In genomic region chr20:18349749-18350148, GRCh38 we compare ENCODE assay signal across 4 cellular contexts.
DNase-seq lines count a peak whose midpoint lies in the region; ATAC-seq, FAIRE-seq and TF ChIP-seq lines count a peak whose summit lies in the region.
"Not testable (repeated sequence)": the region's sequence is repeated elsewhere in the genome, so short reads cannot be mapped to it uniquely, and the experiment has no call there.

No MANE protein-coding gene starts in this region.

- POLR2A ChIA-PET in A549 (lab: Yijun Ruan, JAX); HEK293 (lab: Yijun Ruan, JAX); WTC11 (lab: Charles Lee): not testable (repeated sequence)

- H3K4me3 ChIP-seq in A549; HEK293 (ENCODE audit: low read depth, low read length): not testable (repeated sequence)

- not testable (repeated sequence) for TF ChIP-seq RAD21 in A549 (conservative IDR thresholded peaks at IDR 0.05 in 1 of 2, IDR thresholded peaks at IDR 0.05 in 1 of 2)

- H3K4me1 Mint-ChIP-seq in T-helper 17 cell, WTC11: not testable (repeated sequence)

- not testable (repeated sequence) for FAIRE-seq in A549 (lab: Jason Lieb, UNC)

- ATAC-seq in A549, T-helper 17 cell, WTC11: not testable (repeated sequence)

- H3K36me3 Mint-ChIP-seq in T-helper 17 cell (ENCODE audit: low read depth); WTC11: not testable (repeated sequence)

- H3K9me3 Mint-ChIP-seq in WTC11 = not testable (repeated sequence)

- not testable (repeated sequence) for H3K36me3 ChIP-seq in HEK293 (ENCODE audit: control insufficient read depth in 2 of 2, insufficient read depth in 1 of 2, low read length in 2 of 2)

- not testable (repeated sequence) for H3K27ac ChIP-seq in A549; HEK293 (ENCODE audit: extremely low read depth, low read depth, low read length)

- H3K27me3 Mint-ChIP-seq in T-helper 17 cell = peaks cover 26% of the 10 kb centered on the region
- H3K27me3 Mint-ChIP-seq in WTC11 (ENCODE audit: low read depth) = not testable (repeated sequence)

- not testable (repeated sequence) for H3K4me2 ChIP-seq in A549

- H3K4me1 ChIP-seq in A549; HEK293 (ENCODE audit: control insufficient read depth, insufficient read depth, low read length): not testable (repeated sequence)

- not testable (repeated sequence) for H3K9me3 ChIP-seq in A549; HEK293 (ENCODE audit: control insufficient read depth, insufficient read depth, low read depth, low read length); T-helper 17 cell (ENCODE audit: control insufficient read depth, low read length, poor library complexity, severe bottlenecking)

- H3K27ac Mint-ChIP-seq in T-helper 17 cell, WTC11: not testable (repeated sequence)

- H3K4me3 Mint-ChIP-seq in T-helper 17 cell = peak overlapping the region; percentile 26
- not testable (repeated sequence) for H3K4me3 Mint-ChIP-seq in WTC11

- TF ChIP-seq CTCF in A549 (IDR thresholded peaks at IDR 0.05); HEK293 (tag by site-specific recombination; IDR thresholded peaks at IDR 0.05); WTC11 (IDR thresholded peaks at IDR 0.05): not testable (repeated sequence)

- TF ChIP-seq EP300 in A549 (IDR thresholded peaks at IDR 0.05) = not testable (repeated sequence)

- WGBS in A549 (ENCODE audit: missing lambda C conversion rate) = 29% methylated on average over 3 of the region's 3 CpGs

- CTCF ChIA-PET in A549 (lab: Yijun Ruan, JAX) (interaction anchor here (0.9 kb wide), 1 partner anchor 9 kb away, joined by 3 read pairs; no protein-coding TSS in a partner anchor), HEK293 (lab: Yijun Ruan, JAX) (interaction anchor here (0.6 kb wide), 1 partner anchor 907 kb away, joined by 3 read pairs; no protein-coding TSS in a partner anchor)
- CTCF ChIA-PET in WTC11 (lab: Charles Lee) = not testable (repeated sequence)

- not testable (repeated sequence) for TF ChIP-seq POLR2A in A549 (IDR thresholded peaks at IDR 0.05; ENCODE audit: low read length)

- DNase-seq in A549 (ENCODE audit: low read depth in 1 of 2, low spot score in 1 of 2); T-helper 17 cell; WTC11 (ENCODE audit: low spot score): not testable (repeated sequence)

TF ChIP-seq in A549, 52 proteins besides CTCF, POLR2A, EP300 and RAD21:
- peak; percentile 50 for TF ChIP-seq ZC3H11A (IDR thresholded peaks at IDR 0.05)

TF ChIP-seq in HEK293, 187 proteins besides CTCF, POLR2A, EP300 and RAD21 (continues in another document):
- TF ChIP-seq ZNF394 (tag by site-specific recombination; IDR thresholded peaks at IDR 0.05; ENCODE audit: borderline replicate concordance) (peak; percentile 69; the same call in 1 of the 2 replicates), ZNF623 (tag by site-specific recombination; IDR thresholded peaks at IDR 0.05) (peak; percentile 44; the same call in 1 of the 2 replicates), ZNF140 (tag by site-specific recombination; IDR thresholded peaks at IDR 0.05) (peak; percentile 29; the same call in 1 of the 2 replicates), ZNF555 (tag by site-specific recombination; conservative IDR thresholded peaks at IDR 0.05) (peak; percentile 71), ZNF426 (tag by site-specific recombination; IDR thresholded peaks at IDR 0.05) (peak; percentile 60), ZNF560 (tag by site-specific recombination; IDR thresholded peaks at IDR 0.05; ENCODE audit: borderline replicate concordance) (0 out of 2 replicates have a peak, but pooled peaks have one; percentile 27), ZBTB8A (tag by site-specific recombination; IDR thresholded peaks at IDR 0.05) (0 out of 2 replicates have a peak, but pooled peaks have one; percentile 40)
- TF ChIP-seq, protein P1, sequence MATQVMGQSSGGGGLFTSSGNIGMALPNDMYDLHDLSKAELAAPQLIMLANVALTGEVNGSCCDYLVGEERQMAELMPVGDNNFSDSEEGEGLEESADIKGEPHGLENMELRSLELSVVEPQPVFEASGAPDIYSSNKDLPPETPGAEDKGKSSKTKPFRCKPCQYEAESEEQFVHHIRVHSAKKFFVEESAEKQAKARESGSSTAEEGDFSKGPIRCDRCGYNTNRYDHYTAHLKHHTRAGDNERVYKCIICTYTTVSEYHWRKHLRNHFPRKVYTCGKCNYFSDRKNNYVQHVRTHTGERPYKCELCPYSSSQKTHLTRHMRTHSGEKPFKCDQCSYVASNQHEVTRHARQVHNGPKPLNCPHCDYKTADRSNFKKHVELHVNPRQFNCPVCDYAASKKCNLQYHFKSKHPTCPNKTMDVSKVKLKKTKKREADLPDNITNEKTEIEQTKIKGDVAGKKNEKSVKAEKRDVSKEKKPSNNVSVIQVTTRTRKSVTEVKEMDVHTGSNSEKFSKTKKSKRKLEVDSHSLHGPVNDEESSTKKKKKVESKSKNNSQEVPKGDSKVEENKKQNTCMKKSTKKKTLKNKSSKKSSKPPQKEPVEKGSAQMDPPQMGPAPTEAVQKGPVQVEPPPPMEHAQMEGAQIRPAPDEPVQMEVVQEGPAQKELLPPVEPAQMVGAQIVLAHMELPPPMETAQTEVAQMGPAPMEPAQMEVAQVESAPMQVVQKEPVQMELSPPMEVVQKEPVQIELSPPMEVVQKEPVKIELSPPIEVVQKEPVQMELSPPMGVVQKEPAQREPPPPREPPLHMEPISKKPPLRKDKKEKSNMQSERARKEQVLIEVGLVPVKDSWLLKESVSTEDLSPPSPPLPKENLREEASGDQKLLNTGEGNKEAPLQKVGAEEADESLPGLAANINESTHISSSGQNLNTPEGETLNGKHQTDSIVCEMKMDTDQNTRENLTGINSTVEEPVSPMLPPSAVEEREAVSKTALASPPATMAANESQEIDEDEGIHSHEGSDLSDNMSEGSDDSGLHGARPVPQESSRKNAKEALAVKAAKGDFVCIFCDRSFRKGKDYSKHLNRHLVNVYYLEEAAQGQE (tag by site-specific recombination; IDR thresholded peaks at IDR 0.05) = 0 out of 2 replicates have a peak, but pooled peaks have one; percentile 37

TF ChIP-seq in WTC11, 78 proteins besides CTCF, POLR2A, EP300 and RAD21:
- peak; percentile 69 for TF ChIP-seq HMGA2 (CRISPR knock-in tag; IDR thresholded peaks at IDR 0.05)
